In the genomic region with DNA sequence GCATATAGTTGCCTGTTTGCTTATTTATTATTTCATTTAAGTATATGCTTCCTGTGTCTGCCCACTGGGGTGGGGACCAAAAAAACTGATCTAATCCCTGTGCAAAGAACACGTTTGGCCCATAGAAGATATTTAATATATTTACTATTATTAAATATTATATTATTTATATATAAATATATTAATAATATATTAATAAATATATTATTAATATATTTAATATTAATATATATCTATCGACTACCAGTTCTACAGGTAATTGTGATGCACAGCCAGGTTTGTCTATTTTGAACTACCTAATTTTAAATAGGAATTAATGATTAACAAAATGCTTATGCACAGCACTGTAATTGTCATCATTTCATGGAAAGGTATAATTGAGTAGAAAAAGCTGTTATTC, we compare ENCODE assay signal across 40 cellular contexts.
"Had no signal": no experiment of that assay in that cellular context is flagged by ENCODE, and none has a peak within 500 bp of the region (broad histone marks: within the 10 kb centered on the region; RNA-seq: fewer than 3 reads in every experiment).

No MANE protein-coding gene starts in this region.

- H3K4me3 Mint-ChIP-seq: activated naive CD4-positive, alpha-beta T cell treated with anti-CD3 and anti-CD28 coated beads for 36 hours; activated naive CD4-positive, alpha-beta T cell treated with anti-CD3 and anti-CD28 coated beads, Interleukin-2, amount 10 ng/mL, durations not matched to agents 7 days and 5 days; activated naive CD4-positive, alpha-beta T cell treated with anti-CD3 and anti-CD28 coated beads, Interleukin-2, amount 50 U/mL, for 24 hours; activated naive CD8-positive, alpha-beta T cell; activated naive CD8-positive, alpha-beta T cell treated with anti-CD3 and anti-CD28 coated beads for 36 hours; activated naive CD8-positive, alpha-beta T cell treated with anti-CD3 and anti-CD28 coated beads, Interleukin-2, amount 10 ng/mL, durations not matched to agents 7 days and 5 days; activated naive CD8-positive, alpha-beta T cell treated with anti-CD3 and anti-CD28 coated beads, Interleukin-2, amount 50 U/mL, for 24 hours; activated T-cell treated with anti-CD3 and anti-CD28 coated beads, Interleukin-2, amount 50 U/mL, for 24 hours; activated T-cell treated with anti-CD3 and anti-CD28 coated beads, Interleukin-2, amount 50 U/mL, for 4 hours; activated T-cell treated with anti-CD3 and anti-CD28 coated beads, Interleukin-2, amount 50 U/mL, for 72 hours; activated T-helper 1 cell treated with anti-CD3 and anti-CD28 coated beads, Interleukin-12 subunit alpha, Interleukin-12 subunit beta, Interleukin-2, Interleukin-4 antibody, amounts not matched to agents 30 ng/mL and 10 ng/mL and 1 ng/mL, durations not matched to agents 14 hours and 24 hours and 36 hours; activated T-helper 17 cell treated with anti-CD3 and anti-CD28 coated beads, Interleukin-2, amount 50 U/mL, for 72 hours; brain; central memory CD8-positive, alpha-beta T cell had no signal

- H3K27me3 ChIP-seq: adrenal gland, ascending aorta, body of pancreas, brain microvascular endothelial cell, breast epithelium, cardiac muscle cell had no signal

- H3K27me3 Mint-ChIP-seq: activated naive CD4-positive, alpha-beta T cell treated with anti-CD3 and anti-CD28 coated beads, Interleukin-2, amount 10 ng/mL, durations not matched to agents 7 days and 5 days; activated naive CD8-positive, alpha-beta T cell; activated naive CD8-positive, alpha-beta T cell treated with anti-CD3 and anti-CD28 coated beads for 36 hours; activated naive CD8-positive, alpha-beta T cell treated with anti-CD3 and anti-CD28 coated beads, Interleukin-2, amount 50 U/mL, for 24 hours; activated T-cell treated with anti-CD3 and anti-CD28 coated beads, Interleukin-2, amount 50 U/mL, for 24 hours; brain; central memory CD8-positive, alpha-beta T cell had no signal

- H3K4me1 Mint-ChIP-seq: activated naive CD4-positive, alpha-beta T cell treated with anti-CD3 and anti-CD28 coated beads, Interleukin-2, amount 10 ng/mL, durations not matched to agents 7 days and 5 days; activated naive CD4-positive, alpha-beta T cell treated with anti-CD3 and anti-CD28 coated beads, Interleukin-2, amount 50 U/mL, for 24 hours; activated naive CD8-positive, alpha-beta T cell treated with anti-CD3 and anti-CD28 coated beads for 36 hours; activated naive CD8-positive, alpha-beta T cell treated with anti-CD3 and anti-CD28 coated beads, Interleukin-2, amount 10 ng/mL, durations not matched to agents 7 days and 5 days; activated naive CD8-positive, alpha-beta T cell treated with anti-CD3 and anti-CD28 coated beads, Interleukin-2, amount 50 U/mL, for 24 hours; activated T-helper 17 cell treated with anti-CD3 and anti-CD28 coated beads, Interleukin-2, amount 50 U/mL, for 72 hours; central memory CD8-positive, alpha-beta T cell had no signal

- H3K27ac Mint-ChIP-seq: activated naive CD4-positive, alpha-beta T cell treated with anti-CD3 and anti-CD28 coated beads for 36 hours; activated naive CD4-positive, alpha-beta T cell treated with anti-CD3 and anti-CD28 coated beads, Interleukin-2, amount 10 ng/mL, durations not matched to agents 7 days and 5 days; activated naive CD4-positive, alpha-beta T cell treated with anti-CD3 and anti-CD28 coated beads, Interleukin-2, amount 50 U/mL, for 24 hours; activated naive CD4-positive, alpha-beta T cell treated with anti-CD3 and anti-CD28 coated beads, Interleukin-2, amount 50 U/mL, for 72 hours; activated naive CD8-positive, alpha-beta T cell; activated naive CD8-positive, alpha-beta T cell treated with anti-CD3 and anti-CD28 coated beads for 36 hours; activated naive CD8-positive, alpha-beta T cell treated with anti-CD3 and anti-CD28 coated beads, Interleukin-2, amount 10 ng/mL, durations not matched to agents 7 days and 5 days; activated naive CD8-positive, alpha-beta T cell treated with anti-CD3 and anti-CD28 coated beads, Interleukin-2, amount 50 U/mL, for 24 hours; activated T-cell treated with anti-CD3 and anti-CD28 coated beads, Interleukin-2, amount 50 U/mL, for 24 hours; activated T-cell treated with anti-CD3 and anti-CD28 coated beads, Interleukin-2, amount 50 U/mL, for 72 hours; activated T-helper 1 cell treated with anti-CD3 and anti-CD28 coated beads, Interleukin-12 subunit alpha, Interleukin-12 subunit beta, Interleukin-2, Interleukin-4 antibody, amounts not matched to agents 30 ng/mL and 10 ng/mL and 1 ng/mL, durations not matched to agents 14 hours and 24 hours and 36 hours; activated T-helper 17 cell treated with anti-CD3 and anti-CD28 coated beads, Interleukin-2, amount 50 U/mL, for 72 hours; activated T-helper 2 cell treated with anti-CD3 and anti-CD28 coated beads, Interferon-gamma antibody, Interleukin-2, Interleukin-4, amounts not matched to agents 10 μg/mL and 5 μg/mL and 100 μg/mL, durations not matched to agents 14 hours and 24 hours and 36 hours; brain had no signal

- H3K9me3 Mint-ChIP-seq: activated naive CD4-positive, alpha-beta T cell treated with anti-CD3 and anti-CD28 coated beads for 36 hours; activated naive CD4-positive, alpha-beta T cell treated with anti-CD3 and anti-CD28 coated beads, Interleukin-2, amount 10 ng/mL, durations not matched to agents 7 days and 5 days; activated T-helper 1 cell treated with anti-CD3 and anti-CD28 coated beads, Interleukin-12 subunit alpha, Interleukin-12 subunit beta, Interleukin-2, Interleukin-4 antibody, amounts not matched to agents 30 ng/mL and 10 ng/mL and 1 ng/mL, durations not matched to agents 14 hours and 24 hours and 36 hours; activated T-helper 2 cell treated with anti-CD3 and anti-CD28 coated beads, Interferon-gamma antibody, Interleukin-2, Interleukin-4, amounts not matched to agents 10 μg/mL and 5 μg/mL and 100 μg/mL, durations not matched to agents 14 hours and 24 hours and 36 hours had no signal

- H3K36me3 Mint-ChIP-seq: activated naive CD4-positive, alpha-beta T cell treated with anti-CD3 and anti-CD28 coated beads, Interleukin-2, amount 10 ng/mL, durations not matched to agents 7 days and 5 days; activated naive CD4-positive, alpha-beta T cell treated with anti-CD3 and anti-CD28 coated beads, Interleukin-2, amount 50 U/mL, for 24 hours; activated naive CD8-positive, alpha-beta T cell; activated naive CD8-positive, alpha-beta T cell treated with anti-CD3 and anti-CD28 coated beads for 36 hours; activated naive CD8-positive, alpha-beta T cell treated with anti-CD3 and anti-CD28 coated beads, Interleukin-2, amount 10 ng/mL, durations not matched to agents 7 days and 5 days; brain had no signal

- H3K4me3 ChIP-seq: adrenal gland, ascending aorta, body of pancreas, breast epithelium, cardiac muscle cell had no signal

- H3K36me3 ChIP-seq: adrenal gland, ascending aorta, brain microvascular endothelial cell, breast epithelium, cardiac muscle cell had no signal

- FAIRE-seq: astrocyte, bronchial epithelial cell had no signal

- H3K4me1 ChIP-seq: adrenal gland, ascending aorta, body of pancreas, breast epithelium had no signal

- ATAC-seq: activated naive CD4-positive, alpha-beta T cell treated with anti-CD3 and anti-CD28 coated beads, Interleukin-2, amount 50 U/mL, for 72 hours; activated naive CD8-positive, alpha-beta T cell treated with anti-CD3 and anti-CD28 coated beads, Interleukin-2, amount 50 U/mL, for 24 hours; activated T-cell treated with anti-CD3 and anti-CD28 coated beads, Interleukin-2, amount 50 U/mL, for 4 hours; activated T-cell treated with anti-CD3 and anti-CD28 coated beads, Interleukin-2, amount 50 U/mL, for 72 hours; activated T-helper 17 cell treated with anti-CD3 and anti-CD28 coated beads, Interleukin-2, amount 50 U/mL, for 72 hours; body of pancreas had no signal

- H3K27ac ChIP-seq: adrenal gland, ascending aorta, body of pancreas, brain microvascular endothelial cell, breast epithelium, cardiac muscle cell had no signal

- H3K9me3 ChIP-seq: adrenal gland, ascending aorta, body of pancreas, breast epithelium had no signal

- DNase-seq: activated effector memory CD4-positive, alpha-beta T cell treated with anti-CD3 and anti-CD28 coated beads, Interleukin-2, amount 50 U/mL, for 16 hours; activated effector memory CD4-positive, alpha-beta T cell treated with Interleukin-2 at 50 U/mL for 16 hours; activated gamma-delta T cell; activated gamma-delta T cell treated with Interleukin-2 at 50 U/mL for 16 hours; activated naive CD4-positive, alpha-beta T cell; activated naive CD4-positive, alpha-beta T cell treated with anti-CD3 and anti-CD28 coated beads for 36 hours; activated naive CD4-positive, alpha-beta T cell treated with anti-CD3 and anti-CD28 coated beads, Interleukin-2, amount 10 ng/mL, durations not matched to agents 7 days and 5 days; activated naive CD4-positive, alpha-beta T cell treated with anti-CD3 and anti-CD28 coated beads, Interleukin-2, amount 50 U/mL, for 16 hours; activated naive CD4-positive, alpha-beta T cell treated with Interleukin-2 at 50 U/mL for 16 hours; activated naive CD8-positive, alpha-beta T cell treated with anti-CD3 and anti-CD28 coated beads for 36 hours; activated naive CD8-positive, alpha-beta T cell treated with anti-CD3 and anti-CD28 coated beads, Interleukin-2, amount 10 ng/mL, durations not matched to agents 7 days and 5 days; activated naive CD8-positive, alpha-beta T cell treated with anti-CD3 and anti-CD28 coated beads, Interleukin-2, amount 50 U/mL, for 24 hours; activated T-cell treated with anti-CD3 and anti-CD28 coated beads, Interleukin-2, amount 50 U/mL, for 1 hour; activated T-cell treated with anti-CD3 and anti-CD28 coated beads, Interleukin-2, amount 50 U/mL, for 24 hours; activated T-cell treated with anti-CD3 and anti-CD28 coated beads, Interleukin-2, amount 50 U/mL, for 4 hours; activated T-cell treated with anti-CD3 and anti-CD28 coated beads, Interleukin-2, amount 50 U/mL, for 48 hours; activated T-cell treated with anti-CD3 and anti-CD28 coated beads, Interleukin-2, amount 50 U/mL, for 72 hours; adrenal gland; amniotic stem cell; amygdala; anterior cingulate cortex; aorta; body of pancreas; brain microvascular endothelial cell; caudate nucleus; central memory CD4-positive, alpha-beta T cell; cerebellar nuclear complex had no signal
